ENCODE assay signal across 7 cellular contexts in the genomic region with DNA sequence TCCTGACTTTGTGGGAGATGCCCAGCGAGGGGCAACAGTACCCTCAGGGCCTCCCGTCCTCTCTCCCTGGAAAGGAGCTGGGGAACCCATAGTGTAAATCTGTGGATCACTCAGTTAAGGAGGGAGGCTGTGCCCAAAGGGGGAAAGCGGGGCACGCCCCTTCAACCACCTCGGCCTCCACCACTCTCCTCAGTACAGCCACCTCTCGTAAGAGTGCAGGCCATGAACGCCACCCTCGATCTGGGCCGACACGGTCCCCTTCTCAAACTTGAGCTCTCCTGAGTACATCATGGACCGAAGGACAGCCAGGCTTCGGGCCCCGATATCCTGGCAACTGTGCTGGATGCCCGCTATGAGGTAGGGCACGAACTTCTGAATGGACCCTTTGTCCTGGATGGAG.
"Had no signal": no experiment of that assay in that cellular context is flagged by ENCODE, and none has a peak within 500 bp of the region (broad histone marks: within the 10 kb centered on the region; RNA-seq: fewer than 3 reads in every experiment).

No MANE protein-coding gene starts in this region.

- H3K4me3 ChIP-seq: K562 had no signal

- H3K4me3 Mint-ChIP-seq: IgD-negative memory B cell had no signal

- H3K36me3 Mint-ChIP-seq: IgD-negative memory B cell had no signal

- H3K27ac Mint-ChIP-seq: IgD-negative memory B cell had no signal

- H3K27ac ChIP-seq: HL-60 had no signal

- H3K4me1 Mint-ChIP-seq: IgD-negative memory B cell had no signal

- DNase-seq: IMR-90, KBM-7, KG1 had no signal

- ATAC-seq: HepG2, K562 had no signal
